In the genomic region with DNA sequence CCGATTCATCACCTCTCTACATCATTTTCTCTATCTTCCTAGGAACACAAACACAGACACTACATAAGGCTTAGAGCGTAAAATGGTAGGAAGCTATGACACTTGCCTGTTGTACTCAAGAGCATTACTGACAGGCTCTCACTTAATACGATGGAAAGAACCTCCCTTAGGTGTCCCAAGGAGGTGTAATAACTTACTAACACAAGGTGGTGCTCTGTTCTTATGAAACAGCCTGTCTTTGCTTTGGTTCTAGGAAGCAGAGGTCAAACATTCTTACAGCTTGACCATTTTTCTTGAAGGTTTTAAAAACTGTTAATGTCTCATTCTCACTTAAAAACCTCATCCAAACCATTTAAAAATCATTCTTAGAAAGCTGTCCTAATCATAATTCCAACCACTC, we compare ENCODE assay signal across 9 cellular contexts.
DNase-seq lines count a peak whose midpoint lies in the region; ATAC-seq and TF ChIP-seq lines count a peak whose summit lies in the region.
"Had no signal": no experiment of that assay in that cellular context is flagged by ENCODE, and none has a peak within 500 bp of the region (broad histone marks: within the 10 kb centered on the region; RNA-seq: fewer than 3 reads in every experiment).

No MANE protein-coding gene starts in this region.

- H3K36me3 ChIP-seq in MM.1S (replicated peaks; ENCODE audit: insufficient read depth, low read length): no peaks in the 10 kb centered on the region
- no peaks in the 10 kb centered on the region for H3K36me3 ChIP-seq in adipocyte (ENCODE audit: control insufficient read depth, insufficient read depth, low read length, severe bottlenecking)

- peaks cover 2% of the 10 kb centered on the region for H3K36me3 Mint-ChIP-seq in effector memory CD8-positive, alpha-beta T cell (ENCODE audit: insufficient read depth)
- H3K36me3 Mint-ChIP-seq: CD4-positive, CD25-positive, alpha-beta regulatory T cell had no signal

- no peaks in the 10 kb centered on the region for H3K27me3 Mint-ChIP-seq in effector memory CD8-positive, alpha-beta T cell

- H3K4me1 ChIP-seq in MM.1S (ENCODE audit: low read length): no peaks in the 10 kb centered on the region
- H3K4me1 ChIP-seq in adipocyte (ENCODE audit: control insufficient read depth, insufficient read depth, low read length): no peaks in the 10 kb centered on the region

- CTCF ChIA-PET in HEK293T (lab: Yijun Ruan, JAX): interaction anchor here (0.6 kb wide), 1 partner anchor 365 kb away, joined by 3 read pairs; no protein-coding TSS in a partner anchor

- H3K4me3 Mint-ChIP-seq in effector memory CD8-positive, alpha-beta T cell: no peak overlapping the region
- H3K4me3 Mint-ChIP-seq: CD4-positive, CD25-positive, alpha-beta regulatory T cell had no signal

- H3K9ac ChIP-seq in MM.1S (ENCODE audit: low read length): no peak overlapping the region
- H3K9ac ChIP-seq in adipocyte (ENCODE audit: low read length): no peak overlapping the region

- no peak overlapping the region for H3K27ac ChIP-seq in MM.1S (ENCODE audit: low read length)

- no peak overlapping the region for H3K27ac Mint-ChIP-seq in effector memory CD8-positive, alpha-beta T cell

- no peaks in the 10 kb centered on the region for H3K9me2 ChIP-seq in MM.1S (replicated peaks; ENCODE audit: insufficient read depth, low read length)

- H3K79me2 ChIP-seq in MM.1S (ENCODE audit: low read length): no peaks in the 10 kb centered on the region

- H4K20me1 ChIP-seq in MM.1S (ENCODE audit: insufficient read depth, low read length): no peaks in the 10 kb centered on the region

- TF ChIP-seq CTCF in MM.1S (IDR thresholded peaks at IDR 0.05; ENCODE audit: low read length): peak; percentile 64

- POLR2A ChIA-PET in HEK293T (lab: Yijun Ruan, JAX): no interaction called here

- H3K27me3 ChIP-seq in MM.1S (replicated peaks; ENCODE audit: insufficient read depth, low read length): no peaks in the 10 kb centered on the region
- no peaks in the 10 kb centered on the region for H3K27me3 ChIP-seq in adipocyte (replicated peaks; ENCODE audit: control insufficient read depth, insufficient read depth, low read length)

- H3F3A ChIP-seq in MM.1S (ENCODE audit: insufficient read depth, low read length): no peaks in the 10 kb centered on the region

- DNase-seq in NCI-H345 (lab: John Stamatoyannopoulos, UW) (peak; percentile 19), NCI-H345 treated with DMSO at 0.1 percent for 48 hours (lab: John Stamatoyannopoulos, UW; ENCODE audit: unreplicated experiment) (no peak), HEK293T (ENCODE audit: extremely low spot score) (peak; percentile 37), MM.1S (peak; percentile 65), adipocyte (ENCODE audit: low read depth) (peak; percentile 84), inferior parietal cortex (ENCODE audit: extremely low spot score) (peak; percentile 49), germinal center (ENCODE audit: low spot score) (no peak)
- DNase-seq in effector memory CD8-positive, alpha-beta T cell: no peak

- no peaks in the 10 kb centered on the region for H3K4me1 Mint-ChIP-seq in effector memory CD8-positive, alpha-beta T cell (ENCODE audit: low read depth in 2 of 2)
- H3K4me1 Mint-ChIP-seq: CD4-positive, CD25-positive, alpha-beta regulatory T cell had no signal

- peaks cover 0 to 3% of the 10 kb centered on the region in 2 donors for H3K9me3 Mint-ChIP-seq in effector memory CD8-positive, alpha-beta T cell

- H3K4me3 ChIP-seq in MM.1S (ENCODE audit: low read length): no peak overlapping the region
- H3K4me3 ChIP-seq in adipocyte (ENCODE audit: low read length): no peak overlapping the region

- ATAC-seq in effector memory CD8-positive, alpha-beta T cell (replicated peaks): no peak

- H3K4me2 ChIP-seq in MM.1S (ENCODE audit: low read depth, low read length): no peak overlapping the region

- H3K9me3 ChIP-seq in MM.1S (replicated peaks; ENCODE audit: insufficient read depth, low read length): no peaks in the 10 kb centered on the region
- H3K9me3 ChIP-seq in adipocyte (ENCODE audit: control insufficient read depth, low read length): no peaks in the 10 kb centered on the region

- no peak overlapping the region for H2AFZ ChIP-seq in MM.1S (ENCODE audit: low read length)

TF ChIP-seq in HEK293T, 16 proteins besides CTCF, POLR2A, EP300 and RAD21:
- TF ChIP-seq FOXK2 (IDR thresholded peaks at IDR 0.05) (no peak), TARDBP (IDR thresholded peaks at IDR 0.05) (no peak), L3MBTL2 (conservative IDR thresholded peaks at IDR 0.05) (no peak)
- TF ChIP-seq, protein P1, sequence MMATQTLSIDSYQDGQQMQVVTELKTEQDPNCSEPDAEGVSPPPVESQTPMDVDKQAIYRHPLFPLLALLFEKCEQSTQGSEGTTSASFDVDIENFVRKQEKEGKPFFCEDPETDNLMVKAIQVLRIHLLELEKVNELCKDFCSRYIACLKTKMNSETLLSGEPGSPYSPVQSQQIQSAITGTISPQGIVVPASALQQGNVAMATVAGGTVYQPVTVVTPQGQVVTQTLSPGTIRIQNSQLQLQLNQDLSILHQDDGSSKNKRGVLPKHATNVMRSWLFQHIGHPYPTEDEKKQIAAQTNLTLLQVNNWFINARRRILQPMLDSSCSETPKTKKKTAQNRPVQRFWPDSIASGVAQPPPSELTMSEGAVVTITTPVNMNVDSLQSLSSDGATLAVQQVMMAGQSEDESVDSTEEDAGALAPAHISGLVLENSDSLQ (IDR thresholded peaks at IDR 0.05): peak; percentile 59

Comparison
In these comparisons a context has a peak if more than half of its experiments do, and no peak if none do; other contexts are left out.
1. DNase-seq: peak in NCI-H345 (single experiment), HEK293T (single experiment), MM.1S (single experiment), adipocyte (single experiment) and inferior parietal cortex (single experiment); none in NCI-H345 treated with DMSO at 0.1 percent for 48 hours (single experiment), effector memory CD8-positive, alpha-beta T cell (0 of 3) and germinal center (single experiment).